8 cellular contexts compared by ENCODE assay signal in genomic region chr14:34043627-34044372, GRCh38.
DNase-seq lines count a peak whose midpoint lies in the region; TF ChIP-seq lines count a peak whose summit lies in the region.

No MANE protein-coding gene starts in this region.

- H3K4me1 ChIP-seq in A673 (ENCODE audit: insufficient read depth, low read length, poor library complexity, severe bottlenecking): no peaks in the 10 kb centered on the region

- H3K4me3 ChIP-seq in GM12864 (ENCODE audit: low read depth, low read length) (no peak overlapping the region), A673 (ENCODE audit: low read depth, low read length, poor library complexity, severe bottlenecking) (no peak overlapping the region)

- H3K36me3 ChIP-seq in A673 (ENCODE audit: insufficient read depth, low read length, poor library complexity, severe bottlenecking): no peaks in the 10 kb centered on the region

- intact Hi-C loops in activated naive CD4-positive, alpha-beta T cell treated with anti-CD3 and anti-CD28 coated beads for 36 hours (cut with micrococcal nuclease): loop anchor here (1.0 to 5.0 kb wide), 4 partner anchors 17 to 419 kb away; partner anchors contain the start of gene SPTSSA
- intact Hi-C loops in A673 (cut with micrococcal nuclease; ENCODE audit: unreplicated experiment): no loop called here

- no peak overlapping the region for H3K4me3 Mint-ChIP-seq in activated naive CD4-positive, alpha-beta T cell treated with anti-CD3 and anti-CD28 coated beads for 36 hours

- DNase-seq in GM12864 (ENCODE audit: low read depth) (peak; percentile 77), H4 (ENCODE audit: low spot score) (peak; percentile 57), NCI-H510A (lab: John Stamatoyannopoulos, UW) (peak; percentile 40), A673 (ENCODE audit: low spot score) (no peak), caudate nucleus (lab: John Stamatoyannopoulos, UW) (no peak), NCI-H2107 (lab: John Stamatoyannopoulos, UW) (no peak)
- peak; percentile 87 for DNase-seq in activated naive CD4-positive, alpha-beta T cell treated with anti-CD3 and anti-CD28 coated beads for 36 hours
- DNase-seq in stimulated activated CD4-positive, alpha-beta T cell treated with anti-CD3 and anti-CD28 coated beads, Interleukin-12 subunit alpha, Interleukin-12 subunit beta, amount 100 ng/mL, for 4 hours: peak; percentile 11

- H3K27ac ChIP-seq in A673 (ENCODE audit: low read depth, low read length, poor library complexity, severe bottlenecking) (no peak overlapping the region), caudate nucleus (ENCODE audit: low read depth, low read length) (no peak overlapping the region)

- no TSS peak for BruUV-seq in A673 (replicated peaks; lab: Mats Ljungman, UMichigan)

- POLR2A ChIA-PET in A673 (lab: Charles Lee; ENCODE audit: low non-redundant PET): no interaction called here

- H3K27me3 ChIP-seq in A673 (replicated peaks; ENCODE audit: insufficient read depth, low read depth, low read length, poor library complexity): no peaks in the 10 kb centered on the region

- no peaks in the 10 kb centered on the region for H3K9me3 ChIP-seq in A673 (ENCODE audit: low read depth, low read length, poor library complexity, severe bottlenecking)

- no peaks in the 10 kb centered on the region for H3K9me3 Mint-ChIP-seq in activated naive CD4-positive, alpha-beta T cell treated with anti-CD3 and anti-CD28 coated beads for 36 hours

- no peak for TF ChIP-seq CTCF in GM12864 (IDR thresholded peaks at IDR 0.05; ENCODE audit: low read depth, low read length, missing control alignments)
- no peak for TF ChIP-seq CTCF in A673 (conservative IDR thresholded peaks at IDR 0.05; ENCODE audit: low read depth, low read length)

- CTCF ChIA-PET in activated naive CD4-positive, alpha-beta T cell treated with anti-CD3 and anti-CD28 coated beads for 36 hours (lab: Charles Lee): interaction anchor here (0.7 kb wide), 1 partner anchor 17 kb away, joined by 3 read pairs; no protein-coding TSS in a partner anchor
- CTCF ChIA-PET in A673 (lab: Charles Lee): no interaction called here

- no peaks in the 10 kb centered on the region for H3K27me3 Mint-ChIP-seq in activated naive CD4-positive, alpha-beta T cell treated with anti-CD3 and anti-CD28 coated beads for 36 hours (ENCODE audit: low read depth)

- peaks cover 25% of the 10 kb centered on the region for H3K4me1 Mint-ChIP-seq in activated naive CD4-positive, alpha-beta T cell treated with anti-CD3 and anti-CD28 coated beads for 36 hours (ENCODE audit: low read depth)

- H3K27ac Mint-ChIP-seq in activated naive CD4-positive, alpha-beta T cell treated with anti-CD3 and anti-CD28 coated beads for 36 hours: peak overlapping the region; percentile 54

- H3K36me3 Mint-ChIP-seq in activated naive CD4-positive, alpha-beta T cell treated with anti-CD3 and anti-CD28 coated beads for 36 hours (ENCODE audit: low read depth): no peaks in the 10 kb centered on the region

Comparison
In these comparisons a context has a peak if more than half of its experiments do, and no peak if none do; other contexts are left out.
1. DNase-seq: peak in GM12864 (single experiment), H4 (single experiment), NCI-H510A (single experiment), activated naive CD4-positive, alpha-beta T cell treated with anti-CD3 and anti-CD28 coated beads for 36 hours (single experiment) and stimulated activated CD4-positive, alpha-beta T cell treated with anti-CD3 and anti-CD28 coated beads, Interleukin-12 subunit alpha, Interleukin-12 subunit beta, amount 100 ng/mL, for 4 hours (single experiment); none in A673 (single experiment), caudate nucleus (0 of 61) and NCI-H2107 (single experiment).